1 cellular context compared by ENCODE assay signal in the genomic region with DNA sequence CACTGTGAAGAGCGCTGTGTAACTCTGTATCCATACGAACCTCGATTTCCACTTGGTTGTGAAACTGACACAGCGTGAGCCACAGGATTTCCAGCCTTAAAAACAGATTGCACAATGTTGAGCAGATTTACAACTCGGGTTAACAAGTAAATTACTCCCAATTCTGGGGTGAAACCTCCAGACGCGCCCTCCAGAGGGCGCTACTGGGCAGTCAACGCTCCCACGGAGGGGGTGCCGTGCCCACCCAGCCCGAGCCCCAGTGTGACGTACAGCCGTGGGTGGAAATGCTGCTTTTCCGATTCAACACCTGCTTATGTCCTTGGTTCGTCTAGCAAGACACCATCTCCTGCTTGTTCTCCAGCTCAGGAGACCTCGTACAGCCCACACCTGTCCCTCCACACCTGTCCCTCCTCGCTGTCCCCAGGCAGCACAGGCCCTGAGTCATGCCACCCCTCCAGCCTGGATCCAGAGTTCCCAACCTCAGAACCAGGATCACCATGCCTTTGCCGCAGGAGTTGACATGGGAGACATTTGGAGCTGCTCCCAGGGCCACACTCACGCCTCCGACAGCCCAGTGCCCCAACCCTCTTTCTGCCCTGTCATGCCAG.
TF ChIP-seq lines count a peak whose summit lies in the region.

No MANE protein-coding gene starts in this region.

TF ChIP-seq in GM23338, 12 proteins besides CTCF, POLR2A, EP300 and RAD21 (continued from another document):
- no peak for TF ChIP-seq ZNF462 (CRISPR knock-in tag; IDR thresholded peaks at IDR 0.05)
- no peak for TF ChIP-seq CREB1 (CRISPR knock-in tag; IDR thresholded peaks at IDR 0.05; ENCODE audit: low read depth)
- TF ChIP-seq EZH2phosphoT487 (IDR thresholded peaks at IDR 0.05; ENCODE audit: unreplicated experiment): no peak
- no peak for TF ChIP-seq POLR2AphosphoS5 (IDR thresholded peaks at IDR 0.05; ENCODE audit: low read depth)
- no peak for TF ChIP-seq NANOG (IDR thresholded peaks at IDR 0.05; ENCODE audit: borderline replicate concordance)
- no peak for TF ChIP-seq ZNF114 (CRISPR knock-in tag; IDR thresholded peaks at IDR 0.05)
- no peak for TF ChIP-seq JUNB (IDR thresholded peaks at IDR 0.05; ENCODE audit: unreplicated experiment)
- TF ChIP-seq ZNF331 (CRISPR knock-in tag; IDR thresholded peaks at IDR 0.05; ENCODE audit: low read depth): no peak
TF ChIP-seq in GM23338: peak in this region for 0.
